ENCODE assay signal across 8 cellular contexts in the genomic region with DNA sequence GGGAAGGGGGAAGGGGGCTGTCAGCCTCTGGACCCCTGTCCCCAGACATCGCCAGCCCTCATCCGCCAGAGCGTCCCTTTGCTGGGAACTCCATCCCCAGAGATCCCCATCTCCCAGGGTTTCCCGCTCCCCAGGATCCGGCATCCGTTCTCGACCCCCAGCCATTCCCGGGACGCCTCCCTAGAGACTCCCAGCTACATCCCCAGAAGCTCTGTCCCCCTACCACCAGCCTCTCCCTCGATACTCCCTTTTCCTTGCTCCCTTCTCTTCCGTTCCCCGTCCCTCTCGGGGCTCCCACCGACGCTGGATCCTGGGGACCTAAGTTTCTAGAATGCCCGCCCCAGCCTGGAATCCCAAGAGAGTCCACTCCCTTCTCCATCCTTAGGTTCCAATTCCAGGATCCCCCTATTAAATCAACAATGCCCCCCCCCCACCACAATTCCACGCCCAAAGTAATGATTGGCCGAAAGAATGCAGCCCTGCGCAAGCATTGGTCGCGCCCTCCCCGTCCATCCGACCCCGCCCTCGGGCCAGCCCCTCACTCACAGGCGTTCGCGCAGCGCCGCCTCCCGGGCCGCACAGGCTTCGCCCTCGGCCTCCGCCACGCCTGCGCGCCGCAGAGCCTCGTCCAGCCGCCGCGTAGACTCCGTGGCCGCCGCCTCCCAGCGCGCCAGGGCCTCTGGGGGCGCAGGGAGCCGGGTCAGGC. TPM values are rescaled to one million over a fixed set of nuclear protein-coding genes. Genes with fewer than 3 reads are reported as not detected.
DNase-seq lines count a peak whose midpoint lies in the region; ATAC-seq, FAIRE-seq and TF ChIP-seq lines count a peak whose summit lies in the region.

No MANE protein-coding gene starts in this region.

- H3K9me3 ChIP-seq in MG63 (peaks cover 15% of the 10 kb centered on the region), thoracic aorta (no peaks in the 10 kb centered on the region)

- H3K4me3 ChIP-seq in H7 (ENCODE audit: insufficient read depth, low read depth, low read length) (peak overlapping the region; percentile 67), MG63 (peak overlapping the region; percentile 43), thoracic aorta (peak overlapping the region; percentile 83)

- peak overlapping the region; percentile 82 for H3K4me3 Mint-ChIP-seq in activated naive CD4-positive, alpha-beta T cell treated with anti-CD3 and anti-CD28 coated beads for 36 hours
- H3K4me3 Mint-ChIP-seq in glutamatergic neuron (ENCODE audit: unreplicated experiment) (peak overlapping the region; percentile 93), osteocyte (ENCODE audit: unreplicated experiment) (peak overlapping the region; percentile 92)

- CTCF ChIA-PET in activated naive CD4-positive, alpha-beta T cell treated with anti-CD3 and anti-CD28 coated beads for 36 hours (lab: Charles Lee), result interaction anchor here (0.7 to 2.6 kb wide), 3 partner anchors 47 to 155 kb away, joined by 3 to 8 read pairs (median 3); no protein-coding TSS in a partner anchor

- H3K27ac Mint-ChIP-seq in activated naive CD4-positive, alpha-beta T cell treated with anti-CD3 and anti-CD28 coated beads for 36 hours, result no peak overlapping the region
- H3K27ac Mint-ChIP-seq in glutamatergic neuron (ENCODE audit: unreplicated experiment) (no peak overlapping the region), osteocyte (ENCODE audit: unreplicated experiment) (peak overlapping the region; percentile 50)

- FAIRE-seq in G401.6 (lab: Jason Lieb, UNC), result peak; percentile 51

- in situ Hi-C loops in SK-MEL-5 (cut with HindIII; ENCODE audit: low pct_unique_long_range_greater_than_20kb, low sequenced_read_pairs), result no loop called here

- ATAC-seq in thoracic aorta (ENCODE audit: insufficient number of reproducible peaks, low FRiP score, low read depth), result peak; percentile 71

- no peaks in the 10 kb centered on the region for H3K9me3 Mint-ChIP-seq in activated naive CD4-positive, alpha-beta T cell treated with anti-CD3 and anti-CD28 coated beads for 36 hours
- H3K9me3 Mint-ChIP-seq in glutamatergic neuron (ENCODE audit: unreplicated experiment) (peaks cover 5% of the 10 kb centered on the region), osteocyte (ENCODE audit: unreplicated experiment) (no peaks in the 10 kb centered on the region)

- no peak overlapping the region for H3K27ac ChIP-seq in thoracic aorta

- H3K4me1 Mint-ChIP-seq in activated naive CD4-positive, alpha-beta T cell treated with anti-CD3 and anti-CD28 coated beads for 36 hours (ENCODE audit: low read depth), result peaks cover 20% of the 10 kb centered on the region
- H3K4me1 Mint-ChIP-seq in glutamatergic neuron (ENCODE audit: low read depth, unreplicated experiment) (peaks cover 5% of the 10 kb centered on the region), osteocyte (ENCODE audit: unreplicated experiment) (peaks cover 10% of the 10 kb centered on the region)

- intact Hi-C loops in activated naive CD4-positive, alpha-beta T cell treated with anti-CD3 and anti-CD28 coated beads for 36 hours (cut with micrococcal nuclease), result loop anchor here (1.0 to 2.0 kb wide), 4 partner anchors 14 to 99 kb away; a partner anchor contains a TSS

- H3K36me3 ChIP-seq in H7 (replicated peaks; ENCODE audit: control insufficient read depth, insufficient read depth, low read length) (no peaks in the 10 kb centered on the region), MG63 (peaks cover 4% of the 10 kb centered on the region; the same call in 1 of the 2 replicates), thoracic aorta (no peaks in the 10 kb centered on the region)

- H3K27me3 Mint-ChIP-seq in activated naive CD4-positive, alpha-beta T cell treated with anti-CD3 and anti-CD28 coated beads for 36 hours (ENCODE audit: low read depth), result no peaks in the 10 kb centered on the region
- H3K27me3 Mint-ChIP-seq in glutamatergic neuron (ENCODE audit: unreplicated experiment) (peaks cover 3% of the 10 kb centered on the region), osteocyte (ENCODE audit: unreplicated experiment) (peaks cover 10% of the 10 kb centered on the region)

- peaks cover 3 to 14% of the 10 kb centered on the region in 2 donors for H3K4me1 ChIP-seq in thoracic aorta (ENCODE audit: control insufficient read depth in 1 of 2, low read depth in 2 of 2)

- DNase-seq in H7 (peak; percentile 99), MG63 (peak; percentile 96), SK-MEL-5 (ENCODE audit: low read depth, low spot score) (peak; percentile 90), glutamatergic neuron (peak; percentile 98), osteocyte (ENCODE audit: extremely low spot score, unreplicated experiment) (peak; percentile 96), thoracic aorta (ENCODE audit: low spot score) (peak; percentile 71)
- peak; percentile 93 for DNase-seq in activated naive CD4-positive, alpha-beta T cell treated with anti-CD3 and anti-CD28 coated beads for 36 hours

- no peaks in the 10 kb centered on the region for H3K36me3 Mint-ChIP-seq in activated naive CD4-positive, alpha-beta T cell treated with anti-CD3 and anti-CD28 coated beads for 36 hours (ENCODE audit: low read depth)
- H3K36me3 Mint-ChIP-seq in glutamatergic neuron (ENCODE audit: unreplicated experiment) (no peaks in the 10 kb centered on the region), osteocyte (ENCODE audit: unreplicated experiment) (no peaks in the 10 kb centered on the region)

- TF ChIP-seq CTCF in glutamatergic neuron (IDR thresholded peaks at IDR 0.05; ENCODE audit: partially characterized antibody, unreplicated experiment) (peak; percentile 50), osteocyte (IDR thresholded peaks at IDR 0.05) (peak; percentile 83), thoracic aorta (IDR thresholded peaks at IDR 0.05) (peak; percentile 70)

- peaks cover 11% of the 10 kb centered on the region for H3K27me3 ChIP-seq in H7 (ENCODE audit: control insufficient read depth, insufficient read depth, low read length)
- H3K27me3 ChIP-seq in MG63, result peaks cover 20% of the 10 kb centered on the region
- no peaks in the 10 kb centered on the region for H3K27me3 ChIP-seq in thoracic aorta (replicated peaks; ENCODE audit: insufficient read depth)

RNA-seq across cellular contexts. Expression of a gene that starts 3.2 kb away (rescaled TPM):
- 0.42 and 1.5 TPM in 2 replicates for total RNA-seq in H7 (2014; rRNA removed; shearing (Covaris generic))
- not detected in 2 replicates for total RNA-seq in MG63 (2014; rRNA removed; shearing (Covaris generic); ENCODE audit: low replicate concordance)
- not detected in 2 replicates for total RNA-seq in SK-MEL-5 (2014; rRNA removed; shearing (Covaris generic))
- polyA plus RNA-seq in SK-MEL-5 (2015; cell fraction: cytosol; rRNA removed), result not detected in 2 replicates
- not detected in 2 replicates for polyA plus RNA-seq in SK-MEL-5 (2015; cell fraction: nucleus; rRNA removed)
- total RNA-seq in activated naive CD4-positive, alpha-beta T cell treated with anti-CD3 and anti-CD28 coated beads for 36 hours, result under 1 TPM; 0.83 to 0.89 TPM
- not detected for total RNA-seq in glutamatergic neuron (ENCODE audit: unreplicated experiment)
- not detected in 2 replicates for total RNA-seq in osteocyte
- not detected for total RNA-seq in thoracic aorta

RNA-seq across cellular contexts. Expression of a gene that starts 13.7 kb away (rescaled TPM):
- total RNA-seq in H7 (2014; rRNA removed; shearing (Covaris generic)), result not detected in 2 replicates
- not detected in 2 replicates for total RNA-seq in MG63 (2014; rRNA removed; shearing (Covaris generic); ENCODE audit: low replicate concordance)
- not detected in 2 replicates for total RNA-seq in SK-MEL-5 (2014; rRNA removed; shearing (Covaris generic))
- not detected in 2 replicates for polyA plus RNA-seq in SK-MEL-5 (2015; cell fraction: cytosol; rRNA removed)
- polyA plus RNA-seq in SK-MEL-5 (2015; cell fraction: nucleus; rRNA removed), result not detected in 2 replicates
- total RNA-seq in activated naive CD4-positive, alpha-beta T cell treated with anti-CD3 and anti-CD28 coated beads for 36 hours, result not detected
- total RNA-seq in glutamatergic neuron (ENCODE audit: unreplicated experiment) (not detected), osteocyte (0.26 TPM in 1 of 2 replicates, not detected in the other), thoracic aorta (100 to 1,000 TPM; 120 to 126 TPM)

RNA-seq across cellular contexts. Expression of a gene that starts 14.6 kb away (rescaled TPM):
- total RNA-seq in H7 (2014; rRNA removed; shearing (Covaris generic)), result 203 and 204 TPM in 2 replicates
- total RNA-seq in MG63 (2014; rRNA removed; shearing (Covaris generic); ENCODE audit: low replicate concordance), result 128 and 138 TPM in 2 replicates
- total RNA-seq in SK-MEL-5 (2014; rRNA removed; shearing (Covaris generic)), result 0.21 and 1.9 TPM in 2 replicates
- polyA plus RNA-seq in SK-MEL-5 (2015; cell fraction: cytosol; rRNA removed), result 1.6 and 2.3 TPM in 2 replicates
- polyA plus RNA-seq in SK-MEL-5 (2015; cell fraction: nucleus; rRNA removed), result 0.24 TPM in 1 of 2 replicates, not detected in the other
- total RNA-seq in activated naive CD4-positive, alpha-beta T cell treated with anti-CD3 and anti-CD28 coated beads for 36 hours, result 100 to 1,000 TPM; 117 to 121 TPM
- 1.4 TPM for total RNA-seq in glutamatergic neuron (ENCODE audit: unreplicated experiment)
- 1.8 and 2.3 TPM in 2 replicates for total RNA-seq in osteocyte
- 100 to 1,000 TPM; 113 to 144 TPM for total RNA-seq in thoracic aorta

RNA-seq across cellular contexts. Expression of a gene that starts 29.0 kb away (rescaled TPM):
- 75.1 and 91.4 TPM in 2 replicates for total RNA-seq in H7 (2014; rRNA removed; shearing (Covaris generic))
- 28.8 and 78.4 TPM in 2 replicates for total RNA-seq in MG63 (2014; rRNA removed; shearing (Covaris generic); ENCODE audit: low replicate concordance)
- total RNA-seq in SK-MEL-5 (2014; rRNA removed; shearing (Covaris generic)), result 53.4 and 59.8 TPM in 2 replicates
- polyA plus RNA-seq in SK-MEL-5 (2015; cell fraction: cytosol; rRNA removed), result 78.4 and 93.3 TPM in 2 replicates
- polyA plus RNA-seq in SK-MEL-5 (2015; cell fraction: nucleus; rRNA removed), result 19.4 and 28.0 TPM in 2 replicates
- total RNA-seq in activated naive CD4-positive, alpha-beta T cell treated with anti-CD3 and anti-CD28 coated beads for 36 hours, result 10 to 100 TPM; 29.3 to 32.1 TPM
- total RNA-seq in glutamatergic neuron (ENCODE audit: unreplicated experiment) (38.8 TPM), osteocyte (59.2 and 63.2 TPM in 2 replicates), thoracic aorta (100 to 1,000 TPM in 1 of 2 donors, 10 to 100 TPM in 1; 25.3 to 103 TPM)

RNA-seq across cellular contexts. Expression of a gene that starts 53.5 kb away (rescaled TPM):
- total RNA-seq in H7 (2014; rRNA removed; shearing (Covaris generic)), result 63.0 and 64.9 TPM in 2 replicates
- total RNA-seq in MG63 (2014; rRNA removed; shearing (Covaris generic); ENCODE audit: low replicate concordance), result 23.2 and 25.7 TPM in 2 replicates
- 13.3 and 16.3 TPM in 2 replicates for total RNA-seq in SK-MEL-5 (2014; rRNA removed; shearing (Covaris generic))
- polyA plus RNA-seq in SK-MEL-5 (2015; cell fraction: cytosol; rRNA removed), result 26.5 and 31.2 TPM in 2 replicates
- 71.7 and 108 TPM in 2 replicates for polyA plus RNA-seq in SK-MEL-5 (2015; cell fraction: nucleus; rRNA removed)
- 10 to 100 TPM; 36.8 to 45.7 TPM for total RNA-seq in activated naive CD4-positive, alpha-beta T cell treated with anti-CD3 and anti-CD28 coated beads for 36 hours
- total RNA-seq in glutamatergic neuron (ENCODE audit: unreplicated experiment), result 61.2 TPM
- 27.2 and 28.9 TPM in 2 replicates for total RNA-seq in osteocyte
- total RNA-seq in thoracic aorta, result 10 to 100 TPM; 20.7 to 72.5 TPM

Comparison
In these comparisons a context has a peak if more than half of its experiments do, and no peak if none do; other contexts are left out.
1. RNA of a gene that starts 13.7 kb away (total RNA-seq): 120 to 126 TPM in thoracic aorta; 0.26 TPM in osteocyte, not detected in glutamatergic neuron (single experiment), not detected in activated naive CD4-positive, alpha-beta T cell treated with anti-CD3 and anti-CD28 coated beads for 36 hours, not detected in H7, not detected in MG63 and not detected in SK-MEL-5; every median in the first group is over 10 times any median in the second.
2. RNA of a gene that starts 14.6 kb away (total RNA-seq): 203 to 204 TPM in H7, 113 to 144 TPM in thoracic aorta, 128 to 138 TPM in MG63 and 117 to 121 TPM in activated naive CD4-positive, alpha-beta T cell treated with anti-CD3 and anti-CD28 coated beads for 36 hours; 1.8 to 2.3 TPM in osteocyte, 1.4 TPM in glutamatergic neuron (single experiment) and 0.21 to 1.9 TPM in SK-MEL-5; every median in the first group is over 10 times any median in the second.
3. Peak in every context shown above with its lines, with median percentiles within 50 percentile points of each other: DNase-seq, H3K4me3 ChIP-seq, H3K4me3 Mint-ChIP-seq and CTCF ChIP-seq.